Comparison of ENCODE assay signal across 24 cellular contexts in genomic region chr10:93473161-93473560, GRCh38. TPM values are rescaled to one million over a fixed set of nuclear protein-coding genes. Genes with fewer than 3 reads are reported as not detected.
DNase-seq lines count a peak whose midpoint lies in the region; ATAC-seq and TF ChIP-seq lines count a peak whose summit lies in the region.
"Had no signal": no experiment of that assay in that cellular context is flagged by ENCODE, and none has a peak within 500 bp of the region (broad histone marks: within the 10 kb centered on the region; RNA-seq: fewer than 3 reads in every experiment).

No MANE protein-coding gene starts in this region.

- no peaks in the 10 kb centered on the region for H3F3A ChIP-seq in neural progenitor cell (ENCODE audit: low read depth)

- ATAC-seq in upper lobe of left lung (ENCODE audit: low FRiP score in 2 of 2) (no peak), HG02885 (IDR thresholded peaks at IDR 0.05; ENCODE audit: poor library complexity, unreplicated experiment) (no peak)
- no peak for ATAC-seq in natural killer cell treated with Interleukin-12 subunit alpha and Interleukin-12 subunit beta and Interleukin-15 and Interleukin-18, amount 100 ng/mL, for 72 hours
- ATAC-seq: activated T-helper 17 cell treated with anti-CD3 and anti-CD28 coated beads, Interleukin-2, amount 50 U/mL, for 72 hours; heart right ventricle; left colon; naive thymus-derived CD4-positive, alpha-beta T cell; right lobe of liver had no signal

- POLR2A ChIA-PET in activated CD4-positive, alpha-beta memory T cell treated with anti-CD3 and anti-CD28 coated beads, Interleukin-2, amount 10 ng/mL, durations not matched to agents 7 days and 5 days (lab: Charles Lee), result no interaction called here

- H3K36me3 ChIP-seq in neural progenitor cell, result no peaks in the 10 kb centered on the region
- peaks cover 0 to 2% (median 0%) of the 10 kb centered on the region in 4 donors for H3K36me3 ChIP-seq in upper lobe of left lung
- H3K36me3 ChIP-seq: right lobe of liver, SJCRH30 had no signal

- no peak for TF ChIP-seq EP300 in upper lobe of left lung (IDR thresholded peaks at IDR 0.05)

- no peaks in the 10 kb centered on the region for H3K27me3 ChIP-seq in neural progenitor cell
- no peaks in the 10 kb centered on the region for H3K27me3 ChIP-seq in upper lobe of left lung
- H3K27me3 ChIP-seq: heart right ventricle, right lobe of liver, SJCRH30 had no signal

- H3K9ac ChIP-seq in neural progenitor cell, result no peak overlapping the region

- no peak overlapping the region for H3K27ac ChIP-seq in neural progenitor cell
- peak overlapping the region in 3 of 4 donors; percentile 35 to 61 (median 48) for H3K27ac ChIP-seq in upper lobe of left lung
- H3K27ac ChIP-seq: right lobe of liver, SJCRH30 had no signal

- H3K4me1 ChIP-seq in neural progenitor cell (peaks cover 5% of the 10 kb centered on the region), upper lobe of left lung (peaks cover 26 to 58% (median 42%) of the 10 kb centered on the region in 4 donors)
- H3K4me1 ChIP-seq: right lobe of liver had no signal

- WGBS in upper lobe of left lung, 2 donors, result 79 to 100% methylated on average over 2 of the region's 2 CpGs

- H2AFZ ChIP-seq in neural progenitor cell (replicated peaks), result peak overlapping the region; percentile 68

- no peak overlapping the region for H3K4me3 ChIP-seq in neural progenitor cell
- no peak overlapping the region for H3K4me3 ChIP-seq in upper lobe of left lung
- H3K4me3 ChIP-seq: heart right ventricle, right lobe of liver, SJCRH30 had no signal

- H3K4me1 Mint-ChIP-seq in HFFc6 (ENCODE audit: low read depth), result peaks cover 92% of the 10 kb centered on the region
- peaks cover 91% of the 10 kb centered on the region for H3K4me1 Mint-ChIP-seq in chondrocyte (ENCODE audit: low read depth)
- H3K4me1 Mint-ChIP-seq in neural progenitor cell, result peaks cover 31% of the 10 kb centered on the region
- no peaks in the 10 kb centered on the region for H3K4me1 Mint-ChIP-seq in natural killer cell treated with Interleukin-12 subunit alpha and Interleukin-12 subunit beta and Interleukin-15 and Interleukin-18, amount 100 ng/mL, for 72 hours (ENCODE audit: low read depth in 2 of 2)
- peaks cover 5% of the 10 kb centered on the region for H3K4me1 Mint-ChIP-seq in activated CD4-positive, alpha-beta memory T cell treated with anti-CD3 and anti-CD28 coated beads, Interleukin-2, amount 10 ng/mL, durations not matched to agents 7 days and 5 days
- H3K4me1 Mint-ChIP-seq: central memory CD8-positive, alpha-beta T cell; IgD-negative memory B cell had no signal

- H3K9me3 Mint-ChIP-seq in HFFc6, result peaks cover 8% of the 10 kb centered on the region
- peaks cover 2% of the 10 kb centered on the region for H3K9me3 Mint-ChIP-seq in chondrocyte (ENCODE audit: low read depth)
- peaks cover 4% of the 10 kb centered on the region for H3K9me3 Mint-ChIP-seq in neural progenitor cell
- no peaks in the 10 kb centered on the region for H3K9me3 Mint-ChIP-seq in natural killer cell treated with Interleukin-12 subunit alpha and Interleukin-12 subunit beta and Interleukin-15 and Interleukin-18, amount 100 ng/mL, for 72 hours
- H3K9me3 Mint-ChIP-seq in activated CD4-positive, alpha-beta memory T cell treated with anti-CD3 and anti-CD28 coated beads, Interleukin-2, amount 10 ng/mL, durations not matched to agents 7 days and 5 days, result peaks cover 2% of the 10 kb centered on the region
- H3K9me3 Mint-ChIP-seq: activated T-helper 17 cell treated with anti-CD3 and anti-CD28 coated beads, Interleukin-2, amount 50 U/mL, for 72 hours; central memory CD8-positive, alpha-beta T cell; IgD-negative memory B cell; naive thymus-derived CD4-positive, alpha-beta T cell had no signal

- H3K79me2 ChIP-seq in neural progenitor cell (ENCODE audit: low read depth), result no peaks in the 10 kb centered on the region

- H3K27ac Mint-ChIP-seq in HFFc6 (peak overlapping the region; percentile 95), chondrocyte (ENCODE audit: unreplicated experiment) (peak overlapping the region; percentile 65), neural progenitor cell (no peak overlapping the region)
- H3K27ac Mint-ChIP-seq in natural killer cell treated with Interleukin-12 subunit alpha and Interleukin-12 subunit beta and Interleukin-15 and Interleukin-18, amount 100 ng/mL, for 72 hours, result no peak overlapping the region
- no peak overlapping the region for H3K27ac Mint-ChIP-seq in activated CD4-positive, alpha-beta memory T cell treated with anti-CD3 and anti-CD28 coated beads, Interleukin-2, amount 10 ng/mL, durations not matched to agents 7 days and 5 days
- H3K27ac Mint-ChIP-seq: activated naive CD8-positive, alpha-beta T cell; activated T-helper 17 cell treated with anti-CD3 and anti-CD28 coated beads, Interleukin-2, amount 50 U/mL, for 72 hours; IgD-negative memory B cell; naive thymus-derived CD4-positive, alpha-beta T cell had no signal

- H3K9me3 ChIP-seq in neural progenitor cell (ENCODE audit: low read depth), result no peaks in the 10 kb centered on the region
- H3K9me3 ChIP-seq in upper lobe of left lung, result no peaks in the 10 kb centered on the region
- H3K9me3 ChIP-seq: heart right ventricle, right lobe of liver, SJCRH30 had no signal

- H3K4me3 Mint-ChIP-seq in HFFc6 (peak overlapping the region; percentile 43), chondrocyte (ENCODE audit: unreplicated experiment) (no peak overlapping the region), neural progenitor cell (no peak overlapping the region)
- no peak overlapping the region for H3K4me3 Mint-ChIP-seq in natural killer cell treated with Interleukin-12 subunit alpha and Interleukin-12 subunit beta and Interleukin-15 and Interleukin-18, amount 100 ng/mL, for 72 hours
- no peak overlapping the region for H3K4me3 Mint-ChIP-seq in activated CD4-positive, alpha-beta memory T cell treated with anti-CD3 and anti-CD28 coated beads, Interleukin-2, amount 10 ng/mL, durations not matched to agents 7 days and 5 days
- H3K4me3 Mint-ChIP-seq: activated naive CD8-positive, alpha-beta T cell; activated T-helper 17 cell treated with anti-CD3 and anti-CD28 coated beads, Interleukin-2, amount 50 U/mL, for 72 hours; CD14-positive monocyte; central memory CD8-positive, alpha-beta T cell; IgD-negative memory B cell; naive thymus-derived CD4-positive, alpha-beta T cell had no signal

- CTCF ChIA-PET in activated CD4-positive, alpha-beta memory T cell treated with anti-CD3 and anti-CD28 coated beads, Interleukin-2, amount 10 ng/mL, durations not matched to agents 7 days and 5 days (lab: Charles Lee), result interaction anchor here (1.1 to 3.9 kb wide), 2 partner anchors 9 to 96 kb away, joined by 3 to 19 read pairs; partner anchors contain the start of gene MYOF

- H3K36me3 Mint-ChIP-seq in HFFc6 (ENCODE audit: low read depth) (peaks cover 52% of the 10 kb centered on the region), chondrocyte (ENCODE audit: low read depth) (peaks cover 27% of the 10 kb centered on the region), neural progenitor cell (no peaks in the 10 kb centered on the region)
- H3K36me3 Mint-ChIP-seq in natural killer cell treated with Interleukin-12 subunit alpha and Interleukin-12 subunit beta and Interleukin-15 and Interleukin-18, amount 100 ng/mL, for 72 hours, result no peaks in the 10 kb centered on the region
- peaks cover 5% of the 10 kb centered on the region for H3K36me3 Mint-ChIP-seq in activated CD4-positive, alpha-beta memory T cell treated with anti-CD3 and anti-CD28 coated beads, Interleukin-2, amount 10 ng/mL, durations not matched to agents 7 days and 5 days (ENCODE audit: low read depth)
- H3K36me3 Mint-ChIP-seq: IgD-negative memory B cell; naive thymus-derived CD4-positive, alpha-beta T cell had no signal

- no peak overlapping the region for H3K4me2 ChIP-seq in neural progenitor cell

- DNase-seq in HFFc6, result no peak
- no peak for DNase-seq in chondrocyte (ENCODE audit: low spot score)
- no peak for DNase-seq in neural progenitor cell (ENCODE audit: low spot score)
- DNase-seq in upper lobe of left lung, result no peak
- no peak for DNase-seq in natural killer cell treated with Interleukin-12 subunit alpha and Interleukin-12 subunit beta and Interleukin-15 and Interleukin-18, amount 100 ng/mL, for 72 hours (ENCODE audit: low spot score)
- DNase-seq in activated CD4-positive, alpha-beta memory T cell treated with anti-CD3 and anti-CD28 coated beads, Interleukin-2, amount 10 ng/mL, durations not matched to agents 7 days and 5 days, result no peak
- DNase-seq: activated CD4-positive, alpha-beta T cell treated with anti-CD3 and anti-CD28 coated beads, Interleukin-2, amount 50 U/mL, for 4 hours; activated CD4-positive, CD25-positive, alpha-beta regulatory T cell; activated CD8-positive, alpha-beta memory T cell treated with anti-CD3 and anti-CD28 coated beads, Interleukin-2, amount 50 U/mL, for 4 hours; HCEC 1CT; heart right ventricle; left colon; naive thymus-derived CD4-positive, alpha-beta T cell; NCI-H1105 treated with DMSO at 0.1 percent for 48 hours; NCI-H2081; NCI-H446; right lobe of liver; SJCRH30 had no signal

- peaks cover 6% of the 10 kb centered on the region for H3K27me3 Mint-ChIP-seq in HFFc6 (ENCODE audit: insufficient read depth)
- H3K27me3 Mint-ChIP-seq in chondrocyte (ENCODE audit: low read depth), result no peaks in the 10 kb centered on the region
- H3K27me3 Mint-ChIP-seq in neural progenitor cell (ENCODE audit: insufficient read depth, low read depth), result no peaks in the 10 kb centered on the region
- H3K27me3 Mint-ChIP-seq in natural killer cell treated with Interleukin-12 subunit alpha and Interleukin-12 subunit beta and Interleukin-15 and Interleukin-18, amount 100 ng/mL, for 72 hours, result peaks cover 0 to 7% of the 10 kb centered on the region in 2 donors
- H3K27me3 Mint-ChIP-seq in activated CD4-positive, alpha-beta memory T cell treated with anti-CD3 and anti-CD28 coated beads, Interleukin-2, amount 10 ng/mL, durations not matched to agents 7 days and 5 days, result no peaks in the 10 kb centered on the region
- H3K27me3 Mint-ChIP-seq: activated naive CD8-positive, alpha-beta T cell; activated T-helper 17 cell treated with anti-CD3 and anti-CD28 coated beads, Interleukin-2, amount 50 U/mL, for 72 hours; central memory CD8-positive, alpha-beta T cell; IgD-negative memory B cell had no signal

- H4K20me1 ChIP-seq in neural progenitor cell (ENCODE audit: low read depth), result no peaks in the 10 kb centered on the region

- no peak for TF ChIP-seq CTCF in HFFc6 (IDR thresholded peaks at IDR 0.05)
- TF ChIP-seq CTCF in chondrocyte (IDR thresholded peaks at IDR 0.05), result no peak
- TF ChIP-seq CTCF in neural progenitor cell (IDR thresholded peaks at IDR 0.05), result no peak
- no peak for TF ChIP-seq CTCF in upper lobe of left lung (IDR thresholded peaks at IDR 0.05)

- TF ChIP-seq POLR2A in upper lobe of left lung (IDR thresholded peaks at IDR 0.05), result no peak

RNA-seq across cellular contexts. Expression of gene MYOF, which starts 9.0 kb away (rescaled TPM):
- 100 to 1,000 TPM; 401 to 553 (median 530) TPM for total RNA-seq in HFFc6 (2021; fragmentation: NEBNext Ultra II Directional; extraction: Animal tissue kit (Norgen Biotek cat#: 25700))
- 291 to 526 TPM (median 524 TPM) in 3 replicates for total RNA-seq in chondrocyte
- 1.2 and 1.6 TPM in 2 replicates for total RNA-seq in neural progenitor cell (ENCODE audit: low replicate concordance)
- 100 to 1,000 TPM in 4 of 6 donors, 10 to 100 TPM in 2; 83.9 to 168 (median 129) TPM for total RNA-seq in upper lobe of left lung
- total RNA-seq in natural killer cell treated with Interleukin-12 subunit alpha and Interleukin-12 subunit beta and Interleukin-15 and Interleukin-18, amount 100 ng/mL, for 72 hours, result 10 to 100 TPM in 1 of 2 donors, under 1 TPM in 1; 0.57 to 15.8 TPM
- total RNA-seq in activated CD4-positive, alpha-beta memory T cell treated with anti-CD3 and anti-CD28 coated beads, Interleukin-2, amount 10 ng/mL, durations not matched to agents 7 days and 5 days, result 10 to 100 TPM; 10.8 to 10.9 TPM

RNA-seq across cellular contexts. Expression of gene CEP55, which starts 23.3 kb away (rescaled TPM):
- total RNA-seq in HFFc6 (2021; fragmentation: NEBNext Ultra II Directional; extraction: Animal tissue kit (Norgen Biotek cat#: 25700)), result 10 to 100 TPM; 21.6 to 55.3 (median 48.1) TPM
- 7.5 to 9.3 TPM (median 8.4 TPM) in 3 replicates for total RNA-seq in chondrocyte
- 36.8 and 57.7 TPM in 2 replicates for total RNA-seq in neural progenitor cell (ENCODE audit: low replicate concordance)
- total RNA-seq in upper lobe of left lung, result 1 to 10 TPM in 5 of 6 donors, not detected in 1; 1.3 to 3.3 (median 2.3) TPM
- total RNA-seq in natural killer cell treated with Interleukin-12 subunit alpha and Interleukin-12 subunit beta and Interleukin-15 and Interleukin-18, amount 100 ng/mL, for 72 hours, result 10 to 100 TPM; 23.7 to 45.7 TPM
- 10 to 100 TPM; 82.5 to 84.6 TPM for total RNA-seq in activated CD4-positive, alpha-beta memory T cell treated with anti-CD3 and anti-CD28 coated beads, Interleukin-2, amount 10 ng/mL, durations not matched to agents 7 days and 5 days

Comparison
In these comparisons a context has a peak if more than half of its experiments do, and no peak if none do; other contexts are left out.
1. H3K27ac Mint-ChIP-seq: peak in HFFc6 (single experiment) and chondrocyte (single experiment); none in neural progenitor cell (single experiment), natural killer cell treated with Interleukin-12 subunit alpha and Interleukin-12 subunit beta and Interleukin-15 and Interleukin-18, amount 100 ng/mL, for 72 hours (0 of 2) and activated CD4-positive, alpha-beta memory T cell treated with anti-CD3 and anti-CD28 coated beads, Interleukin-2, amount 10 ng/mL, durations not matched to agents 7 days and 5 days (single experiment).
2. RNA of gene MYOF, which starts 9.0 kb away (total RNA-seq): 401 to 553 TPM in HFFc6, 291 to 526 TPM in chondrocyte and 83.9 to 168 TPM in upper lobe of left lung; 0.57 to 15.8 TPM in natural killer cell treated with Interleukin-12 subunit alpha and Interleukin-12 subunit beta and Interleukin-15 and Interleukin-18, amount 100 ng/mL, for 72 hours, 10.8 to 10.9 TPM in activated CD4-positive, alpha-beta memory T cell treated with anti-CD3 and anti-CD28 coated beads, Interleukin-2, amount 10 ng/mL, durations not matched to agents 7 days and 5 days and 1.2 to 1.6 TPM in neural progenitor cell; every median in the first group is over 4 times any median in the second.